Comparison of ENCODE assay signal across 13 cellular contexts in genomic region chr9:111909444-111909843, GRCh38. TPM values are rescaled to one million over a fixed set of nuclear protein-coding genes. Genes with fewer than 3 reads are reported as not detected.
DNase-seq lines count a peak whose midpoint lies in the region; ATAC-seq and TF ChIP-seq lines count a peak whose summit lies in the region.
"Had no signal": no experiment of that assay in that cellular context is flagged by ENCODE, and none has a peak within 500 bp of the region (broad histone marks: within the 10 kb centered on the region; RNA-seq: fewer than 3 reads in every experiment).

No MANE protein-coding gene starts in this region.

- ATAC-seq in GM18858 (IDR thresholded peaks at IDR 0.05; ENCODE audit: unreplicated experiment) (peak; percentile 40), HG02571 (IDR thresholded peaks at IDR 0.05; ENCODE audit: unreplicated experiment) (peak; percentile 41), GM19395 (IDR thresholded peaks at IDR 0.05; ENCODE audit: unreplicated experiment) (no peak)

- H3K27me3 Mint-ChIP-seq in nephron progenitor cell (ENCODE audit: low read depth, poor library complexity): no peaks in the 10 kb centered on the region

- no peak overlapping the region for H3K4me3 Mint-ChIP-seq in nephron progenitor cell

- H3K36me3 Mint-ChIP-seq in nephron progenitor cell (ENCODE audit: low read depth): peaks cover 23% of the 10 kb centered on the region

- in situ Hi-C loops in SK-MEL-5 (cut with HindIII; ENCODE audit: low pct_unique_long_range_greater_than_20kb, low sequenced_read_pairs): no loop called here

- H3K27ac Mint-ChIP-seq in nephron progenitor cell: peak overlapping the region; percentile 11

- H3K4me1 Mint-ChIP-seq in nephron progenitor cell: peaks cover 19% of the 10 kb centered on the region

- no peak for TF ChIP-seq CTCF in nephron progenitor cell (IDR thresholded peaks at IDR 0.05)

- peak; percentile 7 for DNase-seq in SK-MEL-5 (ENCODE audit: low read depth, low spot score)
- no peak for DNase-seq in nephron progenitor cell
- no peak for DNase-seq in NCI-H128 (lab: John Stamatoyannopoulos, UW; ENCODE audit: unreplicated experiment)
- no peak for DNase-seq in NK-92 treated with Interleukin-12 subunit alpha and Interleukin-12 subunit beta, amount 100 ng/mL, for 24 hours (lab: John Stamatoyannopoulos, UW)
- DNase-seq in T1000 (lab: John Stamatoyannopoulos, UW): no peak
- DNase-seq: DND-41; effector CD4-positive, alpha-beta T cell; NCI-H510A; nucleus accumbens; T-helper 1 cell had no signal

- H3K9me3 Mint-ChIP-seq in nephron progenitor cell: peaks cover 4% of the 10 kb centered on the region

RNA-seq across cellular contexts. Expression of gene UGCG, which starts 12.8 kb away (rescaled TPM):
- 288 and 329 TPM in 2 replicates for total RNA-seq in SK-MEL-5 (2014; rRNA removed; shearing (Covaris generic))
- polyA plus RNA-seq in SK-MEL-5 (2015; cell fraction: cytosol; rRNA removed): 118 and 145 TPM in 2 replicates
- 198 and 207 TPM in 2 replicates for polyA plus RNA-seq in SK-MEL-5 (2015; cell fraction: nucleus; rRNA removed)
